Comparison of ENCODE assay signal across 1 cellular context in genomic region chr3:58617338-58617761, GRCh38.
TF ChIP-seq lines count a peak whose summit lies in the region.

No MANE protein-coding gene starts in this region.

TF ChIP-seq in GM23338, 12 proteins besides CTCF, POLR2A, EP300 and RAD21 (continued from another document):
- TF ChIP-seq, protein P1, sequence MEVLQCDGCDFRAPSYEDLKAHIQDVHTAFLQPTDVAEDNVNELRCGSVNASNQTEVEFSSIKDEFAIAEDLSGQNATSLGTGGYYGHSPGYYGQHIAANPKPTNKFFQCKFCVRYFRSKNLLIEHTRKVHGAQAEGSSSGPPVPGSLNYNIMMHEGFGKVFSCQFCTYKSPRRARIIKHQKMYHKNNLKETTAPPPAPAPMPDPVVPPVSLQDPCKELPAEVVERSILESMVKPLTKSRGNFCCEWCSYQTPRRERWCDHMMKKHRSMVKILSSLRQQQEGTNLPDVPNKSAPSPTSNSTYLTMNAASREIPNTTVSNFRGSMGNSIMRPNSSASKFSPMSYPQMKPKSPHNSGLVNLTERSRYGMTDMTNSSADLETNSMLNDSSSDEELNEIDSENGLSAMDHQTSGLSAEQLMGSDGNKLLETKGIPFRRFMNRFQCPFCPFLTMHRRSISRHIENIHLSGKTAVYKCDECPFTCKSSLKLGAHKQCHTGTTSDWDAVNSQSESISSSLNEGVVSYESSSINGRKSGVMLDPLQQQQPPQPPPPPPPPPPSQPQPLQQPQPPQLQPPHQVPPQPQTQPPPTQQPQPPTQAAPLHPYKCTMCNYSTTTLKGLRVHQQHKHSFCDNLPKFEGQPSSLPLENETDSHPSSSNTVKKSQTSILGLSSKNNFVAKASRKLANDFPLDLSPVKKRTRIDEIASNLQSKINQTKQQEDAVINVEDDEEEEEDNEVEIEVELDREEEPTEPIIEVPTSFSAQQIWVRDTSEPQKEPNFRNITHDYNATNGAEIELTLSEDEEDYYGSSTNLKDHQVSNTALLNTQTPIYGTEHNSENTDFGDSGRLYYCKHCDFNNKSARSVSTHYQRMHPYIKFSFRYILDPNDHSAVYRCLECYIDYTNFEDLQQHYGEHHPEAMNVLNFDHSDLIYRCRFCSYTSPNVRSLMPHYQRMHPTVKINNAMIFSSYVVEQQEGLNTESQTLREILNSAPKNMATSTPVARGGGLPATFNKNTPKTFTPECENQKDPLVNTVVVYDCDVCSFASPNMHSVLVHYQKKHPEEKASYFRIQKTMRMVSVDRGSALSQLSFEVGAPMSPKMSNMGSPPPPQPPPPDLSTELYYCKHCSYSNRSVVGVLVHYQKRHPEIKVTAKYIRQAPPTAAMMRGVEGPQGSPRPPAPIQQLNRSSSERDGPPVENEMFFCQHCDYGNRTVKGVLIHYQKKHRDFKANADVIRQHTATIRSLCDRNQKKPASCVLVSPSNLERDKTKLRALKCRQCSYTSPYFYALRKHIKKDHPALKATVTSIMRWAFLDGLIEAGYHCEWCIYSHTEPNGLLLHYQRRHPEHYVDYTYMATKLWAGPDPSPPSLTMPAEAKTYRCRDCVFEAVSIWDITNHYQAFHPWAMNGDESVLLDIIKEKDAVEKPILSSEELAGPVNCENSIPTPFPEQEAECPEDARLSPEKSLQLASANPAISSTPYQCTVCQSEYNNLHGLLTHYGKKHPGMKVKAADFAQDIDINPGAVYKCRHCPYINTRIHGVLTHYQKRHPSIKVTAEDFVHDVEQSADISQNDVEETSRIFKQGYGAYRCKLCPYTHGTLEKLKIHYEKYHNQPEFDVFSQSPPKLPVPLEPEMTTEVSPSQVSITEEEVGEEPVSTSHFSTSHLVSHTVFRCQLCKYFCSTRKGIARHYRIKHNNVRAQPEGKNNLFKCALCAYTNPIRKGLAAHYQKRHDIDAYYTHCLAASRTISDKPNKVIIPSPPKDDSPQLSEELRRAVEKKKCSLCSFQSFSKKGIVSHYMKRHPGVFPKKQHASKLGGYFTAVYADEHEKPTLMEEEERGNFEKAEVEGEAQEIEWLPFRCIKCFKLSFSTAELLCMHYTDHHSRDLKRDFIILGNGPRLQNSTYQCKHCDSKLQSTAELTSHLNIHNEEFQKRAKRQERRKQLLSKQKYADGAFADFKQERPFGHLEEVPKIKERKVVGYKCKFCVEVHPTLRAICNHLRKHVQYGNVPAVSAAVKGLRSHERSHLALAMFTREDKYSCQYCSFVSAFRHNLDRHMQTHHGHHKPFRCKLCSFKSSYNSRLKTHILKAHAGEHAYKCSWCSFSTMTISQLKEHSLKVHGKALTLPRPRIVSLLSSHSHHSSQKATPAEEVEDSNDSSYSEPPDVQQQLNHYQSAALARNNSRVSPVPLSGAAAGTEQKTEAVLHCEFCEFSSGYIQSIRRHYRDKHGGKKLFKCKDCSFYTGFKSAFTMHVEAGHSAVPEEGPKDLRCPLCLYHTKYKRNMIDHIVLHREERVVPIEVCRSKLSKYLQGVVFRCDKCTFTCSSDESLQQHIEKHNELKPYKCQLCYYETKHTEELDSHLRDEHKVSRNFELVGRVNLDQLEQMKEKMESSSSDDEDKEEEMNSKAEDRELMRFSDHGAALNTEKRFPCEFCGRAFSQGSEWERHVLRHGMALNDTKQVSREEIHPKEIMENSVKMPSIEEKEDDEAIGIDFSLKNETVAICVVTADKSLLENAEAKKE (CRISPR knock-in tag; IDR thresholded peaks at IDR 0.05): no peak
- TF ChIP-seq NANOG (IDR thresholded peaks at IDR 0.05; ENCODE audit: borderline replicate concordance): no peak
- no peak for TF ChIP-seq EZH2 (IDR thresholded peaks at IDR 0.05; ENCODE audit: low read depth, unreplicated experiment)
- TF ChIP-seq STAT1 (IDR thresholded peaks at IDR 0.05; ENCODE audit: unreplicated experiment): no peak
- TF ChIP-seq CREB1 (CRISPR knock-in tag; IDR thresholded peaks at IDR 0.05; ENCODE audit: low read depth): no peak
- no peak for TF ChIP-seq ZNF114 (CRISPR knock-in tag; IDR thresholded peaks at IDR 0.05)
